In the genomic region with DNA sequence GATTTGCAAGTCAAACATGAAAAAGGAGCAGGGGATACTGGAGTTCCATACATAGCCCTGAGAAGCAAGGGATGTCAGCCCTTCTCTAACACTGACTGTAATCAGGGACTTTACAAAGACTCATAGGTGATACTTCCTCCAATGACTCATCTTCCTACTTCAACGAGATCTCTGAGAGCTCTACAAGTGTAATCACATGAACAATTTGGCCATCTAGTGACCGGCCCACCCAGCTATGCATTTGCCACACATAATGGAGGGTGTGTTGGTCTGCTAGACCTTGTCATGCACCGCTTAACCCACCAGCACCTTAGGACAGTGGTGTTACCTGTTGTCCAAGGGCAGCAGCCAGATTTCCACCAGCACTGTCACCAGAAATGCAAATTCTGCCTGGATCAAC, we compare ENCODE assay signal across 9 cellular contexts.
A peak's percentile ranks its signal among the peaks of the same experiment; 100 is the strongest.
DNase-seq lines count a peak whose midpoint lies in the region; ATAC-seq and TF ChIP-seq lines count a peak whose summit lies in the region.
"Had no signal": no experiment of that assay in that cellular context is flagged by ENCODE, and none has a peak within 500 bp of the region (broad histone marks: within the 10 kb centered on the region; RNA-seq: fewer than 3 reads in every experiment).

No MANE protein-coding gene starts in this region.

- no peaks in the 10 kb centered on the region for H3K27me3 Mint-ChIP-seq in activated T-cell treated with anti-CD3 and anti-CD28 coated beads, Interleukin-2, amount 50 U/mL, for 72 hours (ENCODE audit: low read depth)
- H3K27me3 Mint-ChIP-seq in activated T-cell treated with anti-CD3 and anti-CD28 coated beads, Interleukin-2, amount 50 U/mL, for 24 hours, result no peaks in the 10 kb centered on the region
- no peaks in the 10 kb centered on the region for H3K27me3 Mint-ChIP-seq in stimulated activated memory B cell treated with anti-CD40 and anti-IgM and Interleukin-4, amounts not matched to agents 10 μg/mL and 1 μg/mL and 100 μg/mL, for 72 hours
- H3K27me3 Mint-ChIP-seq: CD4-positive, CD25-positive, alpha-beta regulatory T cell had no signal

- H2AFZ ChIP-seq in smooth muscle cell (ENCODE audit: low read depth), result no peak overlapping the region

- H3F3A ChIP-seq in smooth muscle cell (ENCODE audit: low read depth), result no peaks in the 10 kb centered on the region

- no peaks in the 10 kb centered on the region for H4K20me1 ChIP-seq in smooth muscle cell (ENCODE audit: low read depth)

- no peaks in the 10 kb centered on the region for H3K36me3 Mint-ChIP-seq in activated T-cell treated with anti-CD3 and anti-CD28 coated beads, Interleukin-2, amount 50 U/mL, for 72 hours (ENCODE audit: insufficient read depth in 2 of 2)
- H3K36me3 Mint-ChIP-seq in activated T-cell treated with anti-CD3 and anti-CD28 coated beads, Interleukin-2, amount 50 U/mL, for 24 hours (ENCODE audit: low read depth), result peaks cover 16% of the 10 kb centered on the region
- peaks cover 36% of the 10 kb centered on the region for H3K36me3 Mint-ChIP-seq in stimulated activated memory B cell treated with anti-CD40 and anti-IgM and Interleukin-4, amounts not matched to agents 10 μg/mL and 1 μg/mL and 100 μg/mL, for 72 hours

- peaks cover 0 to 8% (median 0%) of the 10 kb centered on the region in 4 donors for H3K36me3 ChIP-seq in sigmoid colon
- no peaks in the 10 kb centered on the region for H3K36me3 ChIP-seq in smooth muscle cell (ENCODE audit: low read depth)

- no peaks in the 10 kb centered on the region for H3K79me2 ChIP-seq in smooth muscle cell (ENCODE audit: low read depth)

- H3K9ac ChIP-seq in smooth muscle cell (ENCODE audit: low read depth), result no peak overlapping the region

- no peak overlapping the region for H3K4me2 ChIP-seq in smooth muscle cell

- H3K4me3 ChIP-seq in sigmoid colon (no peak overlapping the region), smooth muscle cell (no peak overlapping the region)

- no peak for TF ChIP-seq POLR2A in sigmoid colon (IDR thresholded peaks at IDR 0.05)

- 63 to 74% methylated on average over 3 of the region's 3 CpGs for WGBS in sigmoid colon, 2 donors
- WGBS in smooth muscle cell (ENCODE audit: low lambda C conversion rate), result 69% methylated on average over 3 of the region's 3 CpGs

- no peaks in the 10 kb centered on the region for H3K9me3 Mint-ChIP-seq in activated T-cell treated with anti-CD3 and anti-CD28 coated beads, Interleukin-2, amount 50 U/mL, for 72 hours
- H3K9me3 Mint-ChIP-seq in activated T-cell treated with anti-CD3 and anti-CD28 coated beads, Interleukin-2, amount 50 U/mL, for 24 hours, result no peaks in the 10 kb centered on the region
- no peaks in the 10 kb centered on the region for H3K9me3 Mint-ChIP-seq in stimulated activated memory B cell treated with anti-CD40 and anti-IgM and Interleukin-4, amounts not matched to agents 10 μg/mL and 1 μg/mL and 100 μg/mL, for 72 hours
- H3K9me3 Mint-ChIP-seq: CD4-positive, CD25-positive, alpha-beta regulatory T cell had no signal

- peak overlapping the region in 2 of 4 donors; percentile 11 to 30 for H3K27ac ChIP-seq in sigmoid colon
- H3K27ac ChIP-seq in smooth muscle cell (ENCODE audit: low read depth), result no peak overlapping the region

- H3K4me1 ChIP-seq in sigmoid colon, result peaks cover 0 to 20% (median 14%) of the 10 kb centered on the region in 4 donors
- H3K4me1 ChIP-seq in smooth muscle cell (ENCODE audit: low read depth), result no peaks in the 10 kb centered on the region

- intact Hi-C loops in sigmoid colon (cut with DNase I), result no loop called here

- peaks cover 10% of the 10 kb centered on the region for H3K4me1 Mint-ChIP-seq in activated T-cell treated with anti-CD3 and anti-CD28 coated beads, Interleukin-2, amount 50 U/mL, for 72 hours (ENCODE audit: low read depth)
- peaks cover 12% of the 10 kb centered on the region for H3K4me1 Mint-ChIP-seq in activated T-cell treated with anti-CD3 and anti-CD28 coated beads, Interleukin-2, amount 50 U/mL, for 24 hours (ENCODE audit: low read depth)
- H3K4me1 Mint-ChIP-seq in stimulated activated memory B cell treated with anti-CD40 and anti-IgM and Interleukin-4, amounts not matched to agents 10 μg/mL and 1 μg/mL and 100 μg/mL, for 72 hours, result no peaks in the 10 kb centered on the region

- no peaks in the 10 kb centered on the region for H3K27me3 ChIP-seq in sigmoid colon
- H3K27me3 ChIP-seq in smooth muscle cell (ENCODE audit: low read depth), result no peaks in the 10 kb centered on the region

- peak in 1 of 2 donors; percentile 21 for DNase-seq in activated T-cell treated with anti-CD3 and anti-CD28 coated beads, Interleukin-2, amount 50 U/mL, for 72 hours
- no peak for DNase-seq in activated T-cell treated with anti-CD3 and anti-CD28 coated beads, Interleukin-2, amount 50 U/mL, for 24 hours
- peak; percentile 43 for DNase-seq in SW480 (ENCODE audit: low spot score)
- DNase-seq in DMS79 (lab: John Stamatoyannopoulos, UW), result no peak
- DNase-seq in sigmoid colon, result no peak
- no peak for DNase-seq in smooth muscle cell (lab: John Stamatoyannopoulos, UW; ENCODE audit: unreplicated experiment)

- peak; percentile 98 to 100 for ATAC-seq in activated T-cell treated with anti-CD3 and anti-CD28 coated beads, Interleukin-2, amount 50 U/mL, for 72 hours (replicated peaks in 1 of 2)
- ATAC-seq in HG02885 (IDR thresholded peaks at IDR 0.05; ENCODE audit: poor library complexity, unreplicated experiment), result peak; percentile 100
- ATAC-seq in stimulated activated memory B cell treated with anti-CD40 and anti-IgM and Interleukin-4, amounts not matched to agents 10 μg/mL and 1 μg/mL and 100 μg/mL, for 72 hours, result peak; percentile 63

- no peak for TF ChIP-seq CTCF in sigmoid colon (IDR thresholded peaks at IDR 0.05)
- TF ChIP-seq CTCF in smooth muscle cell (IDR thresholded peaks at IDR 0.05; ENCODE audit: borderline replicate concordance, insufficient read depth, poor library complexity, severe bottlenecking), result no peak

- peak overlapping the region; percentile 81 for H3K27ac Mint-ChIP-seq in activated T-cell treated with anti-CD3 and anti-CD28 coated beads, Interleukin-2, amount 50 U/mL, for 72 hours
- H3K27ac Mint-ChIP-seq in activated T-cell treated with anti-CD3 and anti-CD28 coated beads, Interleukin-2, amount 50 U/mL, for 24 hours, result no peak overlapping the region
- H3K27ac Mint-ChIP-seq in stimulated activated memory B cell treated with anti-CD40 and anti-IgM and Interleukin-4, amounts not matched to agents 10 μg/mL and 1 μg/mL and 100 μg/mL, for 72 hours, result peak overlapping the region; percentile 31
- H3K27ac Mint-ChIP-seq: CD4-positive, CD25-positive, alpha-beta regulatory T cell had no signal

- H3K9me3 ChIP-seq in sigmoid colon, result no peaks in the 10 kb centered on the region
- H3K9me3 ChIP-seq in smooth muscle cell (replicated peaks; ENCODE audit: low read depth), result no peaks in the 10 kb centered on the region

- no peak overlapping the region for H3K4me3 Mint-ChIP-seq in activated T-cell treated with anti-CD3 and anti-CD28 coated beads, Interleukin-2, amount 50 U/mL, for 72 hours
- H3K4me3 Mint-ChIP-seq in activated T-cell treated with anti-CD3 and anti-CD28 coated beads, Interleukin-2, amount 50 U/mL, for 24 hours, result no peak overlapping the region
- no peak overlapping the region for H3K4me3 Mint-ChIP-seq in stimulated activated memory B cell treated with anti-CD40 and anti-IgM and Interleukin-4, amounts not matched to agents 10 μg/mL and 1 μg/mL and 100 μg/mL, for 72 hours
- H3K4me3 Mint-ChIP-seq: CD4-positive, CD25-positive, alpha-beta regulatory T cell had no signal

- TF ChIP-seq EP300 in sigmoid colon (IDR thresholded peaks at IDR 0.05), result no peak
